Comparison of ENCODE assay signal across 8 cellular contexts in the genomic region with DNA sequence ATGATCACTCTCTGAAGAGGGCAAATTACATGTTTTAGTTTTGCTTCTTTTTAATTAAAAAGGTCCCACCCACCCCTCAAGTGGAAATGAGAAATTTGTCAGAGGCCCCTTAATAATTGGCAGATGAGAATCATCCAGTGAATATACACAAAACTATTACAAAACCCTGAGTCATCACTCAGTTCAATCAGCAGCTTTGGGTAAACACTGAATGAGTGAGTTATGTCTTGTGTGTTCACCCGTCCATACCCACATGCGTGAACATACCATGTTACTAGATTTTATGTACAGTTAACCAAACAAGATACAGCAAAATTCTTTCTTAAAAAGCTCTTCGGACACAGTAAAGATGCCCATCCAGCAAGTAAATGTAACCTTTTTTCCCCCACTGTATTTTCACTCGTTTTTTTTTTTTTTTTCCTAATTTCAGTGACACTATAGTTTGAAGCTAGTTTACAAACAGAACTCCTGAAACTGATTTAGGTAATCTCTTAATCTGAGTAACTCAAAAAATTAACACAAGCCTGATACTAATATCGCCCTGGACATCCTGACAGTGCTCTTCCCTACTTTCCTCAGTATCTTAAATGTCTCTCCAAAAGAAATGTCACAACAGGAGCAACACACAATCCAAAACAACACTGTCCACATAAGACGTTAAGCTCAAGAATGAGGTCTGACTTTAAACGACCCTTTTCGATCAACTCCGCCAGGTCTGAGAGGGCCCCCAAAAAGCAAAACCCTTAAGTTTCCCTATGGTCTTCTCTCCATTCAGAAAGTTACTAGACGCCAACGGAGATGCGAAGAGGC. TPM values are rescaled to one million over a fixed set of nuclear protein-coding genes. Genes with fewer than 3 reads are reported as not detected.
DNase-seq lines count a peak whose midpoint lies in the region; ATAC-seq and TF ChIP-seq lines count a peak whose summit lies in the region.

No MANE protein-coding gene starts in this region.

- H3K9me3 ChIP-seq in neutrophil: no peaks in the 10 kb centered on the region

- TF ChIP-seq CTCF in WI38 (IDR thresholded peaks at IDR 0.05; ENCODE audit: low read depth, low read length) (no peak), fibroblast of the aortic adventitia (IDR thresholded peaks at IDR 0.05; ENCODE audit: insufficient read depth, low read length) (no peak), neutrophil (IDR thresholded peaks at IDR 0.05) (no peak)

- H3K4me1 ChIP-seq in neutrophil (ENCODE audit: control insufficient read depth in 1 of 2, insufficient read depth in 1 of 2, low read depth in 1 of 2, low read length in 1 of 2): peaks cover 19% of the 10 kb centered on the region in 2 experiments

- H3K4me3 ChIP-seq in WI38 (ENCODE audit: low read depth, low read length) (peak overlapping the region; percentile 99), fibroblast of the aortic adventitia (ENCODE audit: low read depth, low read length) (peak overlapping the region; percentile 93), neutrophil (ENCODE audit: low read depth in 1 of 2, low read length in 1 of 2) (peak overlapping the region; percentile 93)

- peak; percentile 23 for DNase-seq in COLO668 (lab: John Stamatoyannopoulos, UW; ENCODE audit: unreplicated experiment)
- peak; percentile 52 for DNase-seq in NCI-H1105 treated with DMSO at 0.1 percent for 48 hours (lab: John Stamatoyannopoulos, UW)
- DNase-seq in fibroblast of the aortic adventitia (ENCODE audit: low read depth): peak; percentile 45

- ATAC-seq in GM21447 (IDR thresholded peaks at IDR 0.05; ENCODE audit: unreplicated experiment): peak; percentile 25
- ATAC-seq in GM19463 (IDR thresholded peaks at IDR 0.05; ENCODE audit: unreplicated experiment): no peak
- no peak for ATAC-seq in HG03439 (IDR thresholded peaks at IDR 0.05; ENCODE audit: unreplicated experiment)

- no peaks in the 10 kb centered on the region for H3K27me3 ChIP-seq in neutrophil

- no peaks in the 10 kb centered on the region for H3K36me3 ChIP-seq in neutrophil

- peak overlapping the region; percentile 94 for H3K27ac ChIP-seq in neutrophil

RNA-seq across cellular contexts. Expression of a gene that starts 1.3 kb away (rescaled TPM):
- total RNA-seq in fibroblast of the aortic adventitia (ENCODE audit: low replicate concordance): 34.8 and 43.9 TPM in 2 replicates
